19 cellular contexts compared by ENCODE assay signal in the genomic region with DNA sequence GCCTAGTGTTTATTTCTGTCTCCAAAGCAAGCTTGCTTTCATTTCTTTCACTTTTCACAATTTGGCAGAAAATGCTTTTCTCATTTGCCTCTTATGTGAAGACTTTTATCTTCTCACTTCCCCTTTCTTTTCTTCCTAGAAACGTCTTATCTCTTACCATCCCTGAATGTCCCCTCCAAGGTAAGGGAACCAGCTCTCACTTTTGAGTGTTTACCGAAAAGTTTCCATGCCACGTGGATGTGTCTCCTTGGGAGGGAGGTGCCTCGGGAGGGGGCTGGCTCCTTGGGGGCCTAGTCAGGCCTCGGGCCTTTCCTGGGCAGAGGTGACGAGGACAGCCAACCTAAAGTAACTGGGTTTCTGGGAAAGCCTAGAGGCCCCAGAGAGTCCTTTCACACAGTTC.
A peak's percentile ranks its signal among the peaks of the same experiment; 100 is the strongest.
DNase-seq lines count a peak whose midpoint lies in the region; ATAC-seq and TF ChIP-seq lines count a peak whose summit lies in the region.
"Had no signal": no experiment of that assay in that cellular context is flagged by ENCODE, and none has a peak within 500 bp of the region (broad histone marks: within the 10 kb centered on the region; RNA-seq: fewer than 3 reads in every experiment).

No MANE protein-coding gene starts in this region.

- DNase-seq in GM13976 (ENCODE audit: low spot score) (peak; percentile 40), NAMALWA (ENCODE audit: low spot score) (peak; percentile 28), mesendoderm (peak; percentile 38), DMS79 treated with DMSO at 0.1 percent for 48 hours (lab: John Stamatoyannopoulos, UW) (no peak), CD1c-positive myeloid dendritic cell (ENCODE audit: extremely low spot score) (no peak), ovary (no peak)
- no peak for DNase-seq in activated effector memory CD4-positive, alpha-beta T cell treated with Interleukin-2 at 50 U/mL for 16 hours
- DNase-seq: activated CD4-positive, alpha-beta T cell treated with anti-CD3 and anti-CD28 coated beads, Interleukin-2, amount 50 U/mL, for 4 hours; activated T-cell treated with anti-CD3 and anti-CD28 coated beads, Interleukin-2, amount 50 U/mL, for 72 hours; caudate nucleus; effector memory CD8-positive, alpha-beta T cell; HCEC 1CT; left ventricle myocardium superior; NCI-H2081; NCI-H82; psoas muscle; SHP77 treated with DMSO at 0.1 percent for 48 hours; spleen had no signal

- H3K4me3 ChIP-seq in mesendoderm (ENCODE audit: low read length) (no peak overlapping the region), ovary (no peak overlapping the region)
- H3K4me3 ChIP-seq: psoas muscle, spleen had no signal

- H3K36me3 ChIP-seq in mesendoderm (ENCODE audit: control insufficient read depth, insufficient read depth, low read length) = no peaks in the 10 kb centered on the region
- H3K36me3 ChIP-seq in ovary = no peaks in the 10 kb centered on the region
- H3K36me3 ChIP-seq: spleen had no signal

- TF ChIP-seq CTCF in GM13976 (IDR thresholded peaks at IDR 0.05; ENCODE audit: borderline replicate concordance, control extremely low read depth, extremely low read depth, insufficient read depth, missing control alignments) (no peak), ovary (IDR thresholded peaks at IDR 0.05) (no peak)

- H3K27me3 ChIP-seq in mesendoderm (ENCODE audit: insufficient read depth, low read length, poor library complexity) (no peaks in the 10 kb centered on the region), ovary (no peaks in the 10 kb centered on the region)
- H3K27me3 ChIP-seq: spleen had no signal

- no peak overlapping the region for H3K4me2 ChIP-seq in mesendoderm (ENCODE audit: low read length)

- no peak overlapping the region for H2AK5ac ChIP-seq in mesendoderm (ENCODE audit: low read length)

- H2BK5ac ChIP-seq in mesendoderm (ENCODE audit: low read length) = no peak overlapping the region

- TF ChIP-seq EP300 in ovary (IDR thresholded peaks at IDR 0.05) = no peak

- H3K23ac ChIP-seq in mesendoderm (ENCODE audit: low read length) = no peak overlapping the region

- ATAC-seq in GM21723 (IDR thresholded peaks at IDR 0.05; ENCODE audit: unreplicated experiment) = peak; percentile 67
- ATAC-seq: activated T-cell treated with anti-CD3 and anti-CD28 coated beads, Interleukin-2, amount 50 U/mL, for 72 hours; effector memory CD8-positive, alpha-beta T cell; left ventricle myocardium superior; psoas muscle had no signal

- no peak overlapping the region for H4K8ac ChIP-seq in mesendoderm (ENCODE audit: low read depth, low read length)

- peak overlapping the region; percentile 45 for H2BK120ac ChIP-seq in mesendoderm (ENCODE audit: low read depth, low read length)

- H4K5ac ChIP-seq in mesendoderm (ENCODE audit: low read length) = no peak overlapping the region

- no peak overlapping the region for H3K9ac ChIP-seq in mesendoderm (ENCODE audit: low read length)

- H3K56ac ChIP-seq in mesendoderm (ENCODE audit: low read length) = no peak overlapping the region

- no peak overlapping the region for H3K4ac ChIP-seq in mesendoderm (ENCODE audit: low read depth, low read length)

- in situ Hi-C loops in GM13976 (cut with MboI; ENCODE audit: low sequenced_read_pairs, unreplicated experiment) = no loop called here

- no peak overlapping the region for H2BK15ac ChIP-seq in mesendoderm (replicated peaks; ENCODE audit: low read depth)

- WGBS in mesendoderm (ENCODE audit: extremely low coverage, insufficient coverage, low lambda C conversion rate) = no CpG with 5 or more reads among the region's 6 CpGs
- WGBS in ovary, 3 donors = 57 to 68% (median 62%) methylated on average over 6 of the region's 6 CpGs

- peak overlapping the region; percentile 25 for H3K18ac ChIP-seq in mesendoderm (ENCODE audit: low read length)

- no peak for TF ChIP-seq POLR2A in ovary (IDR thresholded peaks at IDR 0.05)

- H3K27ac ChIP-seq in mesendoderm (ENCODE audit: low read depth, low read length) (no peak overlapping the region), ovary (no peak overlapping the region)
- H3K27ac ChIP-seq: psoas muscle had no signal

- H3K79me2 ChIP-seq in mesendoderm (ENCODE audit: control insufficient read depth, insufficient read depth, low read length) = no peaks in the 10 kb centered on the region

- H3K4me1 ChIP-seq in mesendoderm (ENCODE audit: control insufficient read depth, low read depth, low read length) (no peaks in the 10 kb centered on the region), ovary (ENCODE audit: insufficient read depth) (no peaks in the 10 kb centered on the region)
- H3K4me1 ChIP-seq: psoas muscle had no signal

- intact Hi-C loops in ovary (cut with DNase I) = no loop called here

- no peaks in the 10 kb centered on the region for H3K9me3 ChIP-seq in ovary

- no peaks in the 10 kb centered on the region for H3K79me1 ChIP-seq in mesendoderm (ENCODE audit: low read length)

Comparison
In these comparisons a context has a peak if more than half of its experiments do, and no peak if none do; other contexts are left out.
1. DNase-seq: peak in GM13976 (single experiment), NAMALWA (single experiment) and mesendoderm (single experiment); none in DMS79 treated with DMSO at 0.1 percent for 48 hours (single experiment), CD1c-positive myeloid dendritic cell (single experiment), ovary (0 of 5) and activated effector memory CD4-positive, alpha-beta T cell treated with Interleukin-2 at 50 U/mL for 16 hours (single experiment).